ENCODE assay signal across 1 cellular context in the genomic region with DNA sequence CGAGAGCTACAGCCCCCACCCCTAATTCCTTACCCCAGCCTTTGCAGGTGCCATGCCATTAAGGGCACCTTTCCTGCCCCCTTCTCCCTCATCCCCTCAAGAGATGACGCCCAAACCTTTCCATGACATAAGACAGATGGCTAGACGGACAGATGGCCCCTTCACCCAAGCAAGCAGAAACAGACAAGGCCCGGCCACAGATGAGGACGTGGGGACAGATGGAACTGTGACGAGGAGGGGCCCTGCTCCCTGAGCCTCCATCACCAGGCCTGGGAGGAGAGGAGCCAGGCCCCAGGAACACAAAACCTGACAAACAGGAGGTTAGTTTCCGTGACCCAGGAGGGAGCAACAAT.
TF ChIP-seq lines count a peak whose summit lies in the region.

No MANE protein-coding gene starts in this region.

TF ChIP-seq in WTC11, 78 proteins besides CTCF, POLR2A, EP300 and RAD21 (continued from another document):
- TF ChIP-seq, protein P1, sequence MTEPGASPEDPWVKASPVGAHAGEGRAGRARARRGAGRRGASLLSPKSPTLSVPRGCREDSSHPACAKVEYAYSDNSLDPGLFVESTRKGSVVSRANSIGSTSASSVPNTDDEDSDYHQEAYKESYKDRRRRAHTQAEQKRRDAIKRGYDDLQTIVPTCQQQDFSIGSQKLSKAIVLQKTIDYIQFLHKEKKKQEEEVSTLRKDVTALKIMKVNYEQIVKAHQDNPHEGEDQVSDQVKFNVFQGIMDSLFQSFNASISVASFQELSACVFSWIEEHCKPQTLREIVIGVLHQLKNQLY (CRISPR knock-in tag; IDR thresholded peaks at IDR 0.05) = no peak
- TF ChIP-seq, protein P2, sequence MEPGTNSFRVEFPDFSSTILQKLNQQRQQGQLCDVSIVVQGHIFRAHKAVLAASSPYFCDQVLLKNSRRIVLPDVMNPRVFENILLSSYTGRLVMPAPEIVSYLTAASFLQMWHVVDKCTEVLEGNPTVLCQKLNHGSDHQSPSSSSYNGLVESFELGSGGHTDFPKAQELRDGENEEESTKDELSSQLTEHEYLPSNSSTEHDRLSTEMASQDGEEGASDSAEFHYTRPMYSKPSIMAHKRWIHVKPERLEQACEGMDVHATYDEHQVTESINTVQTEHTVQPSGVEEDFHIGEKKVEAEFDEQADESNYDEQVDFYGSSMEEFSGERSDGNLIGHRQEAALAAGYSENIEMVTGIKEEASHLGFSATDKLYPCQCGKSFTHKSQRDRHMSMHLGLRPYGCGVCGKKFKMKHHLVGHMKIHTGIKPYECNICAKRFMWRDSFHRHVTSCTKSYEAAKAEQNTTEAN (CRISPR knock-in tag; IDR thresholded peaks at IDR 0.05) = no peak
- no peak for TF ChIP-seq OVOL2 (CRISPR knock-in tag; IDR thresholded peaks at IDR 0.05; ENCODE audit: borderline replicate concordance)
- TF ChIP-seq RORB (CRISPR knock-in tag; IDR thresholded peaks at IDR 0.05) = no peak
- no peak for TF ChIP-seq ZNF219 (CRISPR knock-in tag; IDR thresholded peaks at IDR 0.05; ENCODE audit: borderline replicate concordance)
